ENCODE assay signal across 15 cellular contexts in the genomic region with DNA sequence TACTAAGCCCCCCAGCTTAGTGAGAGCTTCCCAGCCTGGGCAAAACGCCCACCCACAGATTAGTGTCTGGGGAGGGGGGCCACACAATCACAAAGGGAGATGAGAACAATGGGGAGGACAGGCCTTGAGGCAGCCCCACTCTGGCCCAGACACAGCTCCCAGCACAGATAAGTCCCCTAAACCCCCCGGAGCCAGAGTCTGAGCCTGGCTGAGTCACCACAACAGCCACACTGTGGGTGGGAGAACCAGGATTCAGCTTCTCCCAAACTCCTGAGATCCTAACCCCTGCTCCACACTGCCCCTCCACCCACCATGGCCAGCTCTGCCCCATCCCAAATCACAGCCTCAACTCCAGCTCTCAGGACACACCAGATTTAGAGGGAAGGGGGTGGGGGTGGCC. TPM values are rescaled to one million over a fixed set of nuclear protein-coding genes. Genes with fewer than 3 reads are reported as not detected.
A peak's percentile ranks its signal among the peaks of the same experiment; 100 is the strongest.
DNase-seq lines count a peak whose midpoint lies in the region; ATAC-seq and TF ChIP-seq lines count a peak whose summit lies in the region.
"Had no signal": no experiment of that assay in that cellular context is flagged by ENCODE, and none has a peak within 500 bp of the region (broad histone marks: within the 10 kb centered on the region; RNA-seq: fewer than 3 reads in every experiment).

No MANE protein-coding gene starts in this region.

- DNase-seq in adipocyte (ENCODE audit: low read depth) (peak; percentile 15), hepatocyte (ENCODE audit: low spot score) (no peak), smooth muscle cell (lab: John Stamatoyannopoulos, UW; ENCODE audit: unreplicated experiment) (no peak), cerebellum (ENCODE audit: low spot score) (no peak), left ventricle myocardium superior (no peak), NCI-H2196 treated with DMSO at 0.1 percent for 48 hours (lab: John Stamatoyannopoulos, UW; ENCODE audit: unreplicated experiment) (no peak)
- DNase-seq: activated effector memory CD4-positive, alpha-beta T cell treated with anti-CD3 and anti-CD28 coated beads, Interleukin-2, amount 50 U/mL, for 16 hours; left lung; NCI-H2081 treated with DMSO at 0.1 percent for 48 hours; NCI-H526 treated with DMSO at 0.1 percent for 48 hours; retina had no signal

- H3K79me2 ChIP-seq in hepatocyte, result peaks cover 13% of the 10 kb centered on the region
- H3K79me2 ChIP-seq in smooth muscle cell (ENCODE audit: low read depth), result no peaks in the 10 kb centered on the region

- H2AFZ ChIP-seq in hepatocyte (no peak overlapping the region), smooth muscle cell (ENCODE audit: low read depth) (no peak overlapping the region)

- no peak for ATAC-seq in activated CD4-positive, CD25-positive, alpha-beta regulatory T cell treated with anti-CD3 and anti-CD28 coated beads, Interleukin-2, amount 50 U/mL, for 24 hours
- no peak for ATAC-seq in left ventricle myocardium superior
- ATAC-seq: left lung had no signal

- intact Hi-C loops in left ventricle myocardium superior (cut with micrococcal nuclease), result no loop called here

- H3K9me2 ChIP-seq in hepatocyte (replicated peaks; ENCODE audit: insufficient read depth), result no peaks in the 10 kb centered on the region

- H3K4me1 ChIP-seq in HEK293 (ENCODE audit: control insufficient read depth, insufficient read depth, low read length), result no peaks in the 10 kb centered on the region; the same call in 1 of the 2 replicates
- H3K4me1 ChIP-seq in adipocyte (ENCODE audit: control insufficient read depth, insufficient read depth, low read length), result peaks cover 43% of the 10 kb centered on the region
- peaks cover 35% of the 10 kb centered on the region for H3K4me1 ChIP-seq in hepatocyte (ENCODE audit: insufficient read depth)
- peaks cover 33% of the 10 kb centered on the region for H3K4me1 ChIP-seq in smooth muscle cell (ENCODE audit: low read depth)
- H3K4me1 ChIP-seq: ascending aorta had no signal

- H3K9me3 ChIP-seq in HEK293 (ENCODE audit: control insufficient read depth, insufficient read depth, low read depth, low read length) (no peaks in the 10 kb centered on the region), adipocyte (ENCODE audit: control insufficient read depth, low read length) (no peaks in the 10 kb centered on the region), hepatocyte (ENCODE audit: low read depth) (no peaks in the 10 kb centered on the region), smooth muscle cell (replicated peaks; ENCODE audit: low read depth) (no peaks in the 10 kb centered on the region)
- H3K9me3 ChIP-seq: ascending aorta, left lung had no signal

- CTCF ChIA-PET in HEK293 (lab: Yijun Ruan, JAX), result interaction anchor here (0.5 to 0.6 kb wide), 3 partner anchors 180 to 404 kb away, joined by 3 to 4 read pairs (median 3); no protein-coding TSS in a partner anchor

- H3K27me3 ChIP-seq in adipocyte (replicated peaks; ENCODE audit: control insufficient read depth, insufficient read depth, low read length) (no peaks in the 10 kb centered on the region), hepatocyte (no peaks in the 10 kb centered on the region), smooth muscle cell (ENCODE audit: low read depth) (no peaks in the 10 kb centered on the region)
- H3K27me3 ChIP-seq: ascending aorta, left lung had no signal

- H3K27ac ChIP-seq in HEK293 (ENCODE audit: extremely low read depth, low read depth, low read length), result no peak overlapping the region
- peak overlapping the region; percentile 99 for H3K27ac ChIP-seq in hepatocyte
- H3K27ac ChIP-seq in smooth muscle cell (ENCODE audit: low read depth), result peak overlapping the region; percentile 96
- H3K27ac ChIP-seq: ascending aorta, left lung had no signal

- 35% methylated on average over 2 of the region's 2 CpGs for WGBS in hepatocyte (ENCODE audit: low lambda C conversion rate, missing lambda C conversion rate)
- 4% methylated on average over 2 of the region's 2 CpGs for WGBS in smooth muscle cell (ENCODE audit: low lambda C conversion rate)

- peaks cover 26% of the 10 kb centered on the region for H3F3A ChIP-seq in smooth muscle cell (ENCODE audit: low read depth)

- H3K36me3 ChIP-seq in HEK293 (ENCODE audit: control insufficient read depth in 2 of 2, insufficient read depth in 1 of 2, low read length in 2 of 2) (no peaks in the 10 kb centered on the region), adipocyte (ENCODE audit: control insufficient read depth, insufficient read depth, low read length, severe bottlenecking) (no peaks in the 10 kb centered on the region), hepatocyte (replicated peaks; ENCODE audit: insufficient read depth, low read depth) (no peaks in the 10 kb centered on the region), smooth muscle cell (ENCODE audit: low read depth) (no peaks in the 10 kb centered on the region)
- H3K36me3 ChIP-seq: ascending aorta, left lung had no signal

- TF ChIP-seq CTCF in HEK293 (tag by site-specific recombination; IDR thresholded peaks at IDR 0.05) (no peak), hepatocyte (IDR thresholded peaks at IDR 0.05; ENCODE audit: poor library complexity) (no peak), smooth muscle cell (IDR thresholded peaks at IDR 0.05; ENCODE audit: borderline replicate concordance, insufficient read depth, poor library complexity, severe bottlenecking) (no peak)

- H3K4me2 ChIP-seq in hepatocyte (peak overlapping the region; percentile 73), smooth muscle cell (peak overlapping the region; percentile 76)

- POLR2A ChIA-PET in HEK293 (lab: Yijun Ruan, JAX), result interaction anchor here (0.6 to 1.6 kb wide), 4 partner anchors 37 to 77 kb away, joined by 3 to 5 read pairs (median 3); a partner anchor contains a TSS

- H4K20me1 ChIP-seq in hepatocyte (ENCODE audit: insufficient read depth, poor library complexity, severe bottlenecking) (no peaks in the 10 kb centered on the region), smooth muscle cell (ENCODE audit: low read depth) (no peaks in the 10 kb centered on the region)

- H3K4me3 ChIP-seq in HEK293 (ENCODE audit: low read depth, low read length) (no peak overlapping the region), adipocyte (ENCODE audit: low read length) (no peak overlapping the region), hepatocyte (no peak overlapping the region), smooth muscle cell (no peak overlapping the region)
- H3K4me3 ChIP-seq: ascending aorta, left lung had no signal

- peak overlapping the region; percentile 33 for H3K9ac ChIP-seq in adipocyte (ENCODE audit: low read length)
- peak overlapping the region; percentile 85 for H3K9ac ChIP-seq in smooth muscle cell (ENCODE audit: low read depth)

TF ChIP-seq in HEK293, 187 proteins besides CTCF, POLR2A, EP300 and RAD21 (continues in another document):
- TF ChIP-seq YY2 (tag by site-specific recombination; IDR thresholded peaks at IDR 0.05) (no peak), GLIS2 (tag by site-specific recombination; IDR thresholded peaks at IDR 0.05) (peak; percentile 26; the same call in 1 of the 2 replicates), OVOL3 (tag by site-specific recombination; IDR thresholded peaks at IDR 0.05) (no peak), ZNF571 (tag by site-specific recombination; IDR thresholded peaks at IDR 0.05) (no peak), ZNF791 (tag by site-specific recombination; IDR thresholded peaks at IDR 0.05) (no peak), ZIC2 (tag by site-specific recombination; IDR thresholded peaks at IDR 0.05) (peak; percentile 36), ZFHX2 (tag by site-specific recombination; conservative IDR thresholded peaks at IDR 0.05) (peak; percentile 55; the same call in 1 of the 2 replicates), ZNF660 (tag by site-specific recombination; IDR thresholded peaks at IDR 0.05) (no peak), EGR2 (tag by site-specific recombination; IDR thresholded peaks at IDR 0.05; ENCODE audit: low read depth) (peak; percentile 29; the same call in 1 of the 2 replicates)
- TF ChIP-seq, protein P1, sequence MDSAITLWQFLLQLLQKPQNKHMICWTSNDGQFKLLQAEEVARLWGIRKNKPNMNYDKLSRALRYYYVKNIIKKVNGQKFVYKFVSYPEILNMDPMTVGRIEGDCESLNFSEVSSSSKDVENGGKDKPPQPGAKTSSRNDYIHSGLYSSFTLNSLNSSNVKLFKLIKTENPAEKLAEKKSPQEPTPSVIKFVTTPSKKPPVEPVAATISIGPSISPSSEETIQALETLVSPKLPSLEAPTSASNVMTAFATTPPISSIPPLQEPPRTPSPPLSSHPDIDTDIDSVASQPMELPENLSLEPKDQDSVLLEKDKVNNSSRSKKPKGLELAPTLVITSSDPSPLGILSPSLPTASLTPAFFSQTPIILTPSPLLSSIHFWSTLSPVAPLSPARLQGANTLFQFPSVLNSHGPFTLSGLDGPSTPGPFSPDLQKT (IDR thresholded peaks at IDR 0.05; ENCODE audit: borderline replicate concordance, low read depth, low read length), result no peak

RNA-seq across cellular contexts. Expression of a gene that starts 4.2 kb away (rescaled TPM):
- 5.9 and 7.0 TPM in 2 replicates for total RNA-seq in hepatocyte
- polyA plus RNA-seq in hepatocyte, result 8.5 and 12.7 TPM in 2 replicates
- total RNA-seq in smooth muscle cell, result 18.2 and 27.6 TPM in 2 replicates
- polyA plus RNA-seq in smooth muscle cell, result 12.7 and 32.8 TPM in 2 replicates
- not detected for total RNA-seq in cerebellum
- not detected for total RNA-seq in left ventricle myocardium superior
- total RNA-seq: ascending aorta had no signal

RNA-seq across cellular contexts. Expression of a gene that starts 13.0 kb away (rescaled TPM):
- total RNA-seq in hepatocyte, result 1.4 and 3.9 TPM in 2 replicates
- 4.5 and 7.4 TPM in 2 replicates for polyA plus RNA-seq in hepatocyte
- total RNA-seq in smooth muscle cell, result 2.2 and 10.0 TPM in 2 replicates
- 3.3 and 4.6 TPM in 2 replicates for polyA plus RNA-seq in smooth muscle cell
- 6.5 TPM for total RNA-seq in cerebellum
- 5.2 TPM for total RNA-seq in left ventricle myocardium superior

RNA-seq across cellular contexts. Expression of a gene that starts 15.5 kb away (rescaled TPM):
- total RNA-seq in hepatocyte (0.52 and 0.80 TPM in 2 replicates), smooth muscle cell (0.90 and 1.2 TPM in 2 replicates), cerebellum (1.00 TPM), left ventricle myocardium superior (3.7 TPM)
- polyA plus RNA-seq in hepatocyte (1.4 and 1.7 TPM in 2 replicates), smooth muscle cell (0.13 and 1.1 TPM in 2 replicates)
- total RNA-seq: dermis microvascular lymphatic vessel endothelial cell had no signal

RNA-seq across cellular contexts. Expression of a gene that starts 32.7 kb away (rescaled TPM):
- total RNA-seq in hepatocyte (47.6 and 63.1 TPM in 2 replicates), smooth muscle cell (49.0 and 82.0 TPM in 2 replicates), cerebellum (22.1 TPM), left ventricle myocardium superior (64.8 TPM)
- polyA plus RNA-seq in hepatocyte (84.6 and 93.2 TPM in 2 replicates), smooth muscle cell (139 and 150 TPM in 2 replicates)

RNA-seq across cellular contexts. Expression of a gene that starts 32.7 kb away (rescaled TPM):
- 41.3 and 47.5 TPM in 2 replicates for total RNA-seq in hepatocyte
- polyA plus RNA-seq in hepatocyte, result 48.9 and 50.4 TPM in 2 replicates
- 33.6 and 37.2 TPM in 2 replicates for total RNA-seq in smooth muscle cell
- polyA plus RNA-seq in smooth muscle cell, result 37.6 and 53.0 TPM in 2 replicates
- total RNA-seq in cerebellum, result 25.0 TPM
- 33.0 TPM for total RNA-seq in left ventricle myocardium superior
